ENCODE assay signal across 13 cellular contexts in genomic region chr12:44127966-44128365, GRCh38.
"Had no signal": no experiment of that assay in that cellular context is flagged by ENCODE, and none has a peak within 500 bp of the region (broad histone marks: within the 10 kb centered on the region; RNA-seq: fewer than 3 reads in every experiment).

No MANE protein-coding gene starts in this region.

- H3K4me1 Mint-ChIP-seq: mesothelial cell of epicardium had no signal

- DNase-seq: activated CD4-positive, alpha-beta T cell treated with anti-CD3 and anti-CD28 coated beads, Interleukin-2, amount 50 U/mL, for 4 hours; activated gamma-delta T cell treated with Interleukin-2 at 50 U/mL for 16 hours; activated T-cell treated with anti-CD3 and anti-CD28 coated beads for 4 hours; adrenal gland; effector memory CD4-positive, alpha-beta T cell; hippocampal formation; left cardiac atrium; lower lobe of right lung; right lobe of liver; stimulated activated CD4-positive, alpha-beta T cell treated with anti-CD3 and anti-CD28 coated beads, Interleukin-4, amount 100 ng/mL, for 1 hour had no signal

- H3K9me3 Mint-ChIP-seq: activated T-helper 1 cell treated with anti-CD3 and anti-CD28 coated beads, Interleukin-12 subunit alpha, Interleukin-12 subunit beta, Interleukin-2, Interleukin-4 antibody, amounts not matched to agents 30 ng/mL and 10 ng/mL and 1 ng/mL, durations not matched to agents 14 hours and 24 hours and 36 hours had no signal

- H3K27ac Mint-ChIP-seq: activated naive CD4-positive, alpha-beta T cell treated with anti-CD3 and anti-CD28 coated beads, Interleukin-2, amount 50 U/mL, for 72 hours; activated T-helper 1 cell treated with anti-CD3 and anti-CD28 coated beads, Interleukin-12 subunit alpha, Interleukin-12 subunit beta, Interleukin-2, Interleukin-4 antibody, amounts not matched to agents 30 ng/mL and 10 ng/mL and 1 ng/mL, durations not matched to agents 14 hours and 24 hours and 36 hours; mesothelial cell of epicardium had no signal

- ATAC-seq: activated naive CD4-positive, alpha-beta T cell treated with anti-CD3 and anti-CD28 coated beads, Interleukin-2, amount 50 U/mL, for 72 hours; lower lobe of right lung; right lobe of liver had no signal

- H3K4me3 Mint-ChIP-seq: activated T-helper 1 cell treated with anti-CD3 and anti-CD28 coated beads, Interleukin-12 subunit alpha, Interleukin-12 subunit beta, Interleukin-2, Interleukin-4 antibody, amounts not matched to agents 30 ng/mL and 10 ng/mL and 1 ng/mL, durations not matched to agents 14 hours and 24 hours and 36 hours; mesothelial cell of epicardium had no signal
